Comparison of ENCODE assay signal across 1 cellular context in genomic region chr2:222671259-222672067, GRCh38.
TF ChIP-seq lines count a peak whose summit lies in the region.

MOGAT1 (plus strand) TSS chr2:222671658; CDS start chr2:222671786, 128 bp downstream.

TF ChIP-seq in WTC11, 78 proteins besides CTCF, POLR2A, EP300 and RAD21 (continued from another document and continues in another):
- TF ChIP-seq ERG (CRISPR knock-in tag; IDR thresholded peaks at IDR 0.05) (no peak), SOX15 (CRISPR knock-in tag; IDR thresholded peaks at IDR 0.05) (no peak), CDX4 (CRISPR knock-in tag; IDR thresholded peaks at IDR 0.05; ENCODE audit: borderline replicate concordance) (no peak), ZNF532 (CRISPR knock-in tag; IDR thresholded peaks at IDR 0.05; ENCODE audit: borderline replicate concordance) (no peak), HMGXB4 (CRISPR knock-in tag; IDR thresholded peaks at IDR 0.05) (peak; percentile 77; the same call in 1 of the 2 replicates), JAZF1 (CRISPR knock-in tag; IDR thresholded peaks at IDR 0.05) (no peak), E2F1 (CRISPR knock-in tag; IDR thresholded peaks at IDR 0.05) (0 out of 2 replicates have a peak, but pooled peaks have one; percentile 56), ATF2 (CRISPR knock-in tag; IDR thresholded peaks at IDR 0.05; ENCODE audit: borderline replicate concordance, low read depth) (no peak), FOXP4 (CRISPR knock-in tag; IDR thresholded peaks at IDR 0.05) (0 out of 2 replicates have a peak, but pooled peaks have one; percentile 10), NR1H2 (CRISPR knock-in tag; IDR thresholded peaks at IDR 0.05) (no peak), FOXJ3 (CRISPR knock-in tag; IDR thresholded peaks at IDR 0.05; ENCODE audit: borderline replicate concordance) (no peak), MYBL2 (CRISPR knock-in tag; IDR thresholded peaks at IDR 0.05) (peak; percentile 90), ZBTB21 (CRISPR knock-in tag; IDR thresholded peaks at IDR 0.05; ENCODE audit: borderline replicate concordance) (peak; percentile 87), GABPB1 (CRISPR knock-in tag; IDR thresholded peaks at IDR 0.05) (no peak; the same call in none of the 2 replicates), TEAD4 (CRISPR knock-in tag; IDR thresholded peaks at IDR 0.05) (no peak), ZNF317 (CRISPR knock-in tag; IDR thresholded peaks at IDR 0.05; ENCODE audit: borderline replicate concordance, low read depth) (no peak), ZSCAN18 (CRISPR knock-in tag; IDR thresholded peaks at IDR 0.05) (no peak), RELA (CRISPR knock-in tag; IDR thresholded peaks at IDR 0.05; ENCODE audit: borderline replicate concordance) (peak; percentile 36; the same call in 1 of the 2 replicates), ELF4 (CRISPR knock-in tag; IDR thresholded peaks at IDR 0.05; ENCODE audit: low read depth) (no peak), TEAD1 (CRISPR knock-in tag; IDR thresholded peaks at IDR 0.05) (no peak), CREB1 (CRISPR knock-in tag; IDR thresholded peaks at IDR 0.05) (0 out of 2 replicates have a peak, but pooled peaks have one; percentile 22), ZNF423 (CRISPR knock-in tag; IDR thresholded peaks at IDR 0.05) (0 out of 2 replicates have a peak, but pooled peaks have one; percentile 6), MLX (CRISPR knock-in tag; IDR thresholded peaks at IDR 0.05) (no peak), ATF3 (CRISPR knock-in tag; conservative IDR thresholded peaks at IDR 0.05) (0 out of 2 replicates have a peak, but pooled peaks have one; percentile 43), SMAD4 (CRISPR knock-in tag; IDR thresholded peaks at IDR 0.05) (no peak), ZNF416 (CRISPR knock-in tag; IDR thresholded peaks at IDR 0.05) (no peak), AR (CRISPR knock-in tag; IDR thresholded peaks at IDR 0.05) (no peak), ZMAT4 (CRISPR knock-in tag; IDR thresholded peaks at IDR 0.05) (no peak), ZNF219 (CRISPR knock-in tag; IDR thresholded peaks at IDR 0.05; ENCODE audit: borderline replicate concordance) (no peak), CBFB (CRISPR knock-in tag; IDR thresholded peaks at IDR 0.05; ENCODE audit: low read depth) (no peak), ESRRA (CRISPR knock-in tag; IDR thresholded peaks at IDR 0.05; ENCODE audit: borderline replicate concordance) (no peak), ZNF512 (CRISPR knock-in tag; IDR thresholded peaks at IDR 0.05; ENCODE audit: borderline replicate concordance) (no peak), E2F5 (CRISPR knock-in tag; IDR thresholded peaks at IDR 0.05) (no peak), ATF1 (CRISPR knock-in tag; IDR thresholded peaks at IDR 0.05) (no peak)
